In genomic region chr22:22928666-22929380, GRCh38 we compare ENCODE assay signal across 8 cellular contexts. TPM values are rescaled to one million over a fixed set of nuclear protein-coding genes. Genes with fewer than 3 reads are reported as not detected.
DNase-seq lines count a peak whose midpoint lies in the region; ATAC-seq and TF ChIP-seq lines count a peak whose summit lies in the region.

No MANE protein-coding gene starts in this region.

- no peak for TF ChIP-seq CTCF in OCI-LY7 (conservative IDR thresholded peaks at IDR 0.05; ENCODE audit: low read length)
- no peak for TF ChIP-seq CTCF in cardiac fibroblast (IDR thresholded peaks at IDR 0.05; ENCODE audit: low read depth, low read length)

- peak overlapping the region; percentile 68 for H3K4me2 ChIP-seq in OCI-LY7 (ENCODE audit: low read length)

- intact Hi-C loops in OCI-LY7 (cut with micrococcal nuclease; ENCODE audit: unreplicated experiment): no loop called here

- H4K20me1 ChIP-seq in OCI-LY7 (ENCODE audit: insufficient read depth, low read length): no peaks in the 10 kb centered on the region

- TSS peak; percentile 85 for BruUV-seq in OCI-LY7 (replicated peaks; lab: Mats Ljungman, UMichigan)

- H3K4me3 ChIP-seq in OCI-LY7 (ENCODE audit: low read depth, low read length, poor library complexity, severe bottlenecking): peak overlapping the region; percentile 33
- no peak overlapping the region for H3K4me3 ChIP-seq in cardiac fibroblast (replicated peaks in 1 of 2; ENCODE audit: low read depth in 2 of 2, low read length in 2 of 2)

- H2AFZ ChIP-seq in OCI-LY7 (ENCODE audit: low read length): no peak overlapping the region

- H3K36me3 ChIP-seq in OCI-LY7 (ENCODE audit: insufficient read depth, low read length): no peaks in the 10 kb centered on the region

- H3K9me2 ChIP-seq in OCI-LY7 (ENCODE audit: insufficient read depth, low read length): no peaks in the 10 kb centered on the region

- no peaks in the 10 kb centered on the region for H3K9me3 ChIP-seq in OCI-LY7 (ENCODE audit: low read length)

- no peaks in the 10 kb centered on the region for H3K79me2 ChIP-seq in OCI-LY7 (ENCODE audit: insufficient read depth, low read depth, low read length)

- peak; percentile 86 for ATAC-seq in HG02885 (IDR thresholded peaks at IDR 0.05; ENCODE audit: poor library complexity, unreplicated experiment)

- POLR2A ChIA-PET in OCI-LY7 (lab: Charles Lee): interaction anchor here (1.3 to 17.9 kb wide), 5 partner anchors 8 to 44 kb away, joined by 3 to 308 read pairs (median 7); partner anchors contain the start of gene IGLL5

- DNase-seq in stimulated activated CD4-positive, alpha-beta T cell treated with anti-CD3 and anti-CD28 coated beads, Interleukin-12 subunit alpha, Interleukin-12 subunit beta, amount 100 ng/mL, for 48 hours (ENCODE audit: low read depth in 2 of 3, low spot score in 1 of 3): peak; percentile 5 to 14 (median 13)
- no peak for DNase-seq in stimulated activated CD4-positive, alpha-beta T cell treated with anti-CD3 and anti-CD28 coated beads, Interleukin-12 subunit alpha, Interleukin-12 subunit beta, amount 100 ng/mL, for 4 hours
- peak; percentile 85 for DNase-seq in OCI-LY7 (ENCODE audit: low spot score)
- DNase-seq in cardiac fibroblast (ENCODE audit: low read depth in 2 of 2): peak; percentile 16 to 35
- DNase-seq in stimulated activated CD4-positive, alpha-beta T cell treated with anti-CD3 and anti-CD28 coated beads, Interleukin-1b, Interleukin-23, amount 100 ng/mL, for 24 hours (ENCODE audit: low read depth in 4 of 4, low spot score in 1 of 4): peak in 3 of 4 experiments; percentile 4 to 15 (median 7)
- no peak for DNase-seq in NCI-H2107 (lab: John Stamatoyannopoulos, UW)
- DNase-seq in NCI-H524 treated with DMSO at 0.1 percent for 48 hours (lab: John Stamatoyannopoulos, UW): no peak

- H3K27ac ChIP-seq in OCI-LY7 (ENCODE audit: low read depth, low read length, poor library complexity, severe bottlenecking): peak overlapping the region; percentile 91

- peaks cover 100% of the 10 kb centered on the region for H3K4me1 ChIP-seq in OCI-LY7 (ENCODE audit: insufficient read depth, low read length, poor library complexity, severe bottlenecking)

- CTCF ChIA-PET in OCI-LY7 (lab: Charles Lee; ENCODE audit: unreplicated experiment): interaction anchor here (0.6 to 2.3 kb wide), 5 partner anchors 9 to 44 kb away, joined by 3 to 7 read pairs (median 3); no protein-coding TSS in a partner anchor

RNA-seq across cellular contexts. Expression of gene IGLL5, which starts 41.2 kb away (rescaled TPM):
- 219 TPM in 2 replicates for total RNA-seq in OCI-LY7 (2014; rRNA removed; shearing (Covaris generic))
- 364 and 387 TPM in 2 replicates for total RNA-seq in OCI-LY7 (2022)

Comparison
In these comparisons a context has a peak if more than half of its experiments do, and no peak if none do; other contexts are left out.
1. DNase-seq: peak in stimulated activated CD4-positive, alpha-beta T cell treated with anti-CD3 and anti-CD28 coated beads, Interleukin-12 subunit alpha, Interleukin-12 subunit beta, amount 100 ng/mL, for 48 hours (3 of 3), OCI-LY7 (single experiment), cardiac fibroblast (2 of 2) and stimulated activated CD4-positive, alpha-beta T cell treated with anti-CD3 and anti-CD28 coated beads, Interleukin-1b, Interleukin-23, amount 100 ng/mL, for 24 hours (3 of 4); none in stimulated activated CD4-positive, alpha-beta T cell treated with anti-CD3 and anti-CD28 coated beads, Interleukin-12 subunit alpha, Interleukin-12 subunit beta, amount 100 ng/mL, for 4 hours (single experiment), NCI-H2107 (single experiment) and NCI-H524 treated with DMSO at 0.1 percent for 48 hours (single experiment).